In genomic region chr18:48161911-48162698, GRCh38 we compare ENCODE assay signal across 1 cellular context.
TF ChIP-seq lines count a peak whose summit lies in the region.

No MANE protein-coding gene starts in this region.

TF ChIP-seq in IMR-90, 13 proteins besides CTCF, POLR2A, EP300 and RAD21 (continued from another document):
- TF ChIP-seq NFE2L2 (IDR thresholded peaks at IDR 0.05; ENCODE audit: low read depth, low read length), result no peak
